ENCODE assay signal across 8 cellular contexts in genomic region chr15:98548172-98548971, GRCh38.
A peak's percentile ranks its signal among the peaks of the same experiment; 100 is the strongest.
DNase-seq lines count a peak whose midpoint lies in the region; FAIRE-seq and TF ChIP-seq lines count a peak whose summit lies in the region.

No MANE protein-coding gene starts in this region.

- H4K20me1 ChIP-seq in H9 (ENCODE audit: control insufficient read depth, insufficient read depth, insufficient read length): no peaks in the 10 kb centered on the region

- H2AK5ac ChIP-seq in H9 (ENCODE audit: insufficient read length, low read length): no peak overlapping the region

- H2AFZ ChIP-seq in H9 (ENCODE audit: low read length): peak overlapping the region; percentile 74

- H3T11ph ChIP-seq in H9 (ENCODE audit: low read length): no peak overlapping the region

- no peak overlapping the region for H4K91ac ChIP-seq in H9 (ENCODE audit: insufficient read length, low read depth, low read length)

- no CpG with 5 or more reads among the region's 63 CpGs for WGBS in H9 (ENCODE audit: extremely low coverage, insufficient read length, low lambda C conversion rate)

- no peaks in the 10 kb centered on the region for H3K79me1 ChIP-seq in H9 (ENCODE audit: insufficient read depth, low read depth, low read length, poor library complexity, severe bottlenecking)

- peaks cover 12% of the 10 kb centered on the region for H3K23me2 ChIP-seq in H9 (ENCODE audit: insufficient read length, low read depth, low read length, poor library complexity, severe bottlenecking)

- peak overlapping the region; percentile 70; the same call in 1 of the 2 replicates for H3K14ac ChIP-seq in H9 (ENCODE audit: insufficient read depth, low read length)

- H2BK12ac ChIP-seq in H9 (ENCODE audit: insufficient read length, low read depth, low read length): no peak overlapping the region

- no peak overlapping the region for H2BK5ac ChIP-seq in H9 (ENCODE audit: insufficient read length, low read length)

- H3K9me3 ChIP-seq in H9 (ENCODE audit: control insufficient read depth, low read depth, low read length) (no peaks in the 10 kb centered on the region), skeletal muscle tissue (ENCODE audit: control insufficient read depth in 3 of 3, low read length in 3 of 3) (no peaks in the 10 kb centered on the region)

- TF ChIP-seq CTCF in H9 (conservative IDR thresholded peaks at IDR 0.05) (peak; percentile 54; the same call in 2 of the 3 replicates), bronchial epithelial cell (IDR thresholded peaks at IDR 0.05; ENCODE audit: insufficient read depth, low read length, severe bottlenecking) (peak; percentile 9)

- H3K27me3 ChIP-seq in H9 (ENCODE audit: insufficient read depth, low read length) (no peaks in the 10 kb centered on the region; the same call in 1 of the 2 replicates), bronchial epithelial cell (ENCODE audit: control insufficient read depth, insufficient read depth, low read length) (no peaks in the 10 kb centered on the region), skeletal muscle tissue (ENCODE audit: control insufficient read depth in 3 of 3, insufficient read depth in 3 of 3, low read length in 3 of 3) (peaks cover 1 to 15% (median 15%) of the 10 kb centered on the region in 3 donors)

- no peaks in the 10 kb centered on the region for H3K79me2 ChIP-seq in H9 (ENCODE audit: insufficient read depth, low read length)

- no peak overlapping the region for H4K5ac ChIP-seq in H9 (ENCODE audit: insufficient read length, low read depth, low read length)

- DNase-seq in H9 (peak; percentile 83), bronchial epithelial cell (ENCODE audit: low read depth) (peak; percentile 79), inferior parietal cortex (ENCODE audit: extremely low spot score) (peak; percentile 50), NCI-H1092 (lab: John Stamatoyannopoulos, UW) (no peak), GM19238 (ENCODE audit: insufficient read length, low spot score) (no peak), RKO (ENCODE audit: low spot score) (no peak)
- DNase-seq in T-helper 2 cell treated with Interferon-gamma antibody and Interleukin-4, amounts not matched to agents 5 μg/mL and 100 μg/mL, for 36 hours (ENCODE audit: low spot score): peak; percentile 57

- H2BK15ac ChIP-seq in H9 (ENCODE audit: low read depth, low read length): no peak overlapping the region

- no peaks in the 10 kb centered on the region for H3K36me3 ChIP-seq in bronchial epithelial cell (ENCODE audit: control insufficient read depth, insufficient read depth, low read length)
- H3K36me3 ChIP-seq in skeletal muscle tissue (ENCODE audit: control insufficient read depth in 3 of 3, insufficient read depth in 3 of 3, low read length in 3 of 3): no peaks in the 10 kb centered on the region

- H3K9ac ChIP-seq in H9 (ENCODE audit: extremely low read depth, insufficient read length, low read length) (peak overlapping the region; percentile 15), skeletal muscle tissue (ENCODE audit: low read depth in 1 of 3, low read length in 3 of 3) (peak overlapping the region; percentile 20 to 78 (median 38))

- H4K8ac ChIP-seq in H9 (replicated peaks; ENCODE audit: insufficient read length, low read depth, low read length): no peak overlapping the region

- peak overlapping the region; percentile 93 for H3K4me2 ChIP-seq in H9 (ENCODE audit: insufficient read depth, insufficient read length, low read length)

- peaks cover 4 to 5% of the 10 kb centered on the region in 2 experiments; a peak in 3 of 5 replicates for H3K9me3 Mint-ChIP-seq in H9
- H3K9me3 Mint-ChIP-seq in T-helper 2 cell treated with Interferon-gamma antibody and Interleukin-4, amounts not matched to agents 5 μg/mL and 100 μg/mL, for 36 hours: no peaks in the 10 kb centered on the region

- no peak overlapping the region for H3K4ac ChIP-seq in H9 (ENCODE audit: low read depth, low read length)

- H3K4me3 ChIP-seq in bronchial epithelial cell (ENCODE audit: low read depth, low read length): peak overlapping the region; percentile 38
- peak overlapping the region; percentile 56 to 76 (median 66) for H3K4me3 ChIP-seq in skeletal muscle tissue (ENCODE audit: low read length in 3 of 3)

- H3K27ac Mint-ChIP-seq in H9: peak overlapping the region in 1 of 3 experiments; percentile 25; a peak in 2 of 7 replicates
- peak overlapping the region; percentile 4 for H3K27ac Mint-ChIP-seq in T-helper 2 cell treated with Interferon-gamma antibody and Interleukin-4, amounts not matched to agents 5 μg/mL and 100 μg/mL, for 36 hours

- H3K36me3 Mint-ChIP-seq in H9 (ENCODE audit: insufficient read depth in 1 of 3, low read depth in 3 of 3): peaks cover 0 to 6% (median 0%) of the 10 kb centered on the region in 3 experiments; a peak in 4 of 7 replicates
- no peaks in the 10 kb centered on the region for H3K36me3 Mint-ChIP-seq in T-helper 2 cell treated with Interferon-gamma antibody and Interleukin-4, amounts not matched to agents 5 μg/mL and 100 μg/mL, for 36 hours (ENCODE audit: low read depth)

- peak overlapping the region; percentile 73 to 91 for H3K4me3 Mint-ChIP-seq in H9
- H3K4me3 Mint-ChIP-seq in T-helper 2 cell treated with Interferon-gamma antibody and Interleukin-4, amounts not matched to agents 5 μg/mL and 100 μg/mL, for 36 hours: peak overlapping the region; percentile 79

- no peak overlapping the region for H3K23ac ChIP-seq in H9 (ENCODE audit: insufficient read length, low read depth, low read length)

- peaks cover 9% of the 10 kb centered on the region; the same call in 1 of the 2 replicates for H3K4me1 ChIP-seq in H9 (ENCODE audit: insufficient read depth, low read length)
- H3K4me1 ChIP-seq in skeletal muscle tissue (ENCODE audit: control insufficient read depth in 3 of 3, insufficient read depth in 3 of 3, low read length in 3 of 3): peaks cover 7 to 13% (median 9%) of the 10 kb centered on the region in 3 donors

- H2BK120ac ChIP-seq in H9 (ENCODE audit: low read depth, low read length, poor library complexity, severe bottlenecking): no peak overlapping the region

- peaks cover 26 to 41% of the 10 kb centered on the region in 2 experiments for H3K4me1 Mint-ChIP-seq in H9
- peaks cover 7% of the 10 kb centered on the region for H3K4me1 Mint-ChIP-seq in T-helper 2 cell treated with Interferon-gamma antibody and Interleukin-4, amounts not matched to agents 5 μg/mL and 100 μg/mL, for 36 hours (ENCODE audit: low read depth)

- no peak overlapping the region for H3K56ac ChIP-seq in H9 (ENCODE audit: insufficient read length, low read depth, low read length)

- H3K18ac ChIP-seq in H9 (ENCODE audit: insufficient read length, low read depth, low read length): no peak overlapping the region

- H3K27me3 Mint-ChIP-seq in H9 (ENCODE audit: low read depth): peaks cover 40% of the 10 kb centered on the region
- H3K27me3 Mint-ChIP-seq in T-helper 2 cell treated with Interferon-gamma antibody and Interleukin-4, amounts not matched to agents 5 μg/mL and 100 μg/mL, for 36 hours (ENCODE audit: low read depth): peaks cover 42% of the 10 kb centered on the region

- FAIRE-seq in bronchial epithelial cell (lab: Jason Lieb, UNC): no peak

- no peak overlapping the region for H2BK20ac ChIP-seq in H9 (ENCODE audit: low read depth, low read length, poor library complexity, severe bottlenecking)

- no peak overlapping the region for H3K27ac ChIP-seq in H9 (ENCODE audit: insufficient read length, low read depth, low read length)
- peak overlapping the region; percentile 44 for H3K27ac ChIP-seq in skeletal muscle tissue (ENCODE audit: low read depth, low read length)

Comparison
In these comparisons a context has a peak if more than half of its experiments do, and no peak if none do; other contexts are left out.
1. DNase-seq: peak in H9 (single experiment), T-helper 2 cell treated with Interferon-gamma antibody and Interleukin-4, amounts not matched to agents 5 μg/mL and 100 μg/mL, for 36 hours (single experiment), bronchial epithelial cell (single experiment) and inferior parietal cortex (single experiment); none in NCI-H1092 (single experiment), GM19238 (single experiment) and RKO (single experiment).